ENCODE assay signal across 8 cellular contexts in genomic region chr6:27807415-27808241, GRCh38.
DNase-seq lines count a peak whose midpoint lies in the region; ATAC-seq and TF ChIP-seq lines count a peak whose summit lies in the region.
"Not testable (repeated sequence)": the region's sequence is repeated elsewhere in the genome, so short reads cannot be mapped to it uniquely, and the experiment has no call there.

No MANE protein-coding gene starts in this region.

- H3K27ac Mint-ChIP-seq in naive thymus-derived CD8-positive, alpha-beta T cell, result peak overlapping the region; percentile 97 to 100 (median 99)

- ATAC-seq in naive thymus-derived CD8-positive, alpha-beta T cell, result peak; percentile 75 to 76

- not testable (repeated sequence) for H3K27me3 ChIP-seq in MG63

- not testable (repeated sequence) for H3K9me3 Mint-ChIP-seq in naive thymus-derived CD8-positive, alpha-beta T cell

- DNase-seq in GM03348 (ENCODE audit: low spot score), result peak; percentile 91
- peak; percentile 98 for DNase-seq in MG63
- DNase-seq in SHP77 (lab: John Stamatoyannopoulos, UW), result peak; percentile 92 to 95
- DNase-seq in activated gamma-delta T cell (lab: John Stamatoyannopoulos, UW), result peak; percentile 21
- DNase-seq in fibroblast of pulmonary artery (ENCODE audit: low read depth), result peak; percentile 97
- peak; percentile 26 to 90 (median 79) for DNase-seq in naive thymus-derived CD8-positive, alpha-beta T cell

- TF ChIP-seq CTCF in HEK293 (tag by site-specific recombination; IDR thresholded peaks at IDR 0.05); fibroblast of pulmonary artery (IDR thresholded peaks at IDR 0.05; ENCODE audit: low read length, missing control alignments): not testable (repeated sequence)

- not testable (repeated sequence) for H3K36me3 Mint-ChIP-seq in naive thymus-derived CD8-positive, alpha-beta T cell

- CTCF ChIA-PET in HEK293 (lab: Yijun Ruan, JAX), result interaction anchor here (0.6 to 5.0 kb wide), 7 partner anchors 10 to 650 kb away, joined by 3 to 31 read pairs (median 3); no protein-coding TSS in a partner anchor

- not testable (repeated sequence) for H3K36me3 ChIP-seq in HEK293 (ENCODE audit: control insufficient read depth in 2 of 2, insufficient read depth in 1 of 2, low read length in 2 of 2); MG63

- POLR2A ChIA-PET in HEK293 (lab: Yijun Ruan, JAX), result interaction anchor here (0.6 to 7.5 kb wide), 33 partner anchors 11 to 1704 kb away, joined by 3 to 220 read pairs (median 4); a partner anchor contains a TSS
- POLR2A ChIA-PET in naive thymus-derived CD8-positive, alpha-beta T cell (lab: Charles Lee), result interaction anchor here (0.7 to 9.3 kb wide), 28 partner anchors 9 to 1786 kb away, joined by 3 to 438 read pairs (median 6); a partner anchor contains a TSS

- peak overlapping the region; percentile 70 for H3K27ac ChIP-seq in HEK293 (ENCODE audit: extremely low read depth, low read depth, low read length)
- H3K27ac ChIP-seq in temporal lobe (ENCODE audit: low read depth, low read length), result peak overlapping the region; percentile 38

- H3K4me3 ChIP-seq in HEK293 (ENCODE audit: low read depth, low read length) (peak overlapping the region; percentile 48), MG63 (peak overlapping the region; percentile 71), fibroblast of pulmonary artery (replicated peaks; ENCODE audit: low read depth, low read length) (peak overlapping the region; percentile 46)

- peaks cover 25 to 55% (median 35%) of the 10 kb centered on the region in 4 donors for H3K4me1 Mint-ChIP-seq in naive thymus-derived CD8-positive, alpha-beta T cell

- not testable (repeated sequence) for H3K4me1 ChIP-seq in HEK293 (ENCODE audit: control insufficient read depth, insufficient read depth, low read length)

- not testable (repeated sequence) for H3K9me3 ChIP-seq in HEK293 (ENCODE audit: control insufficient read depth, insufficient read depth, low read depth, low read length); MG63

- not testable (repeated sequence) for H3K27me3 Mint-ChIP-seq in naive thymus-derived CD8-positive, alpha-beta T cell

- peak overlapping the region; percentile 98 to 100 (median 99) for H3K4me3 Mint-ChIP-seq in naive thymus-derived CD8-positive, alpha-beta T cell

TF ChIP-seq in HEK293, 187 proteins besides CTCF, POLR2A, EP300 and RAD21 (continues in another document):
- TF ChIP-seq ZBTB20 (tag by site-specific recombination; IDR thresholded peaks at IDR 0.05) (peak; percentile 50; the same call in 1 of the 2 replicates), ZNF660 (tag by site-specific recombination; IDR thresholded peaks at IDR 0.05) (peak; percentile 74; the same call in 1 of the 2 replicates), ZNF394 (tag by site-specific recombination; IDR thresholded peaks at IDR 0.05; ENCODE audit: borderline replicate concordance) (peak; percentile 74), KLF9 (tag by site-specific recombination; IDR thresholded peaks at IDR 0.05; ENCODE audit: low read depth) (peak; percentile 58), ZBTB26 (tag by site-specific recombination; optimal IDR thresholded peaks at IDR 0.05) (peak; percentile 26), ZNF600 (tag by site-specific recombination; IDR thresholded peaks at IDR 0.05) (peak; percentile 84), ZBTB17 (tag by site-specific recombination; IDR thresholded peaks at IDR 0.05) (peak; percentile 97), PRDM10 (tag by site-specific recombination; IDR thresholded peaks at IDR 0.05) (peak; percentile 82), ZNF366 (tag by site-specific recombination; conservative IDR thresholded peaks at IDR 0.05) (peak; percentile 68), ZNF629 (tag by site-specific recombination; IDR thresholded peaks at IDR 0.05) (peak; percentile 71), ZBTB8A (tag by site-specific recombination; IDR thresholded peaks at IDR 0.05) (peak; percentile 76), ZNF2 (tag by site-specific recombination; IDR thresholded peaks at IDR 0.05) (0 out of 2 replicates have a peak, but pooled peaks have one; percentile 31), ZNF501 (tag by site-specific recombination; IDR thresholded peaks at IDR 0.05) (peak; percentile 8; the same call in 1 of the 2 replicates)
- TF ChIP-seq, protein P1, sequence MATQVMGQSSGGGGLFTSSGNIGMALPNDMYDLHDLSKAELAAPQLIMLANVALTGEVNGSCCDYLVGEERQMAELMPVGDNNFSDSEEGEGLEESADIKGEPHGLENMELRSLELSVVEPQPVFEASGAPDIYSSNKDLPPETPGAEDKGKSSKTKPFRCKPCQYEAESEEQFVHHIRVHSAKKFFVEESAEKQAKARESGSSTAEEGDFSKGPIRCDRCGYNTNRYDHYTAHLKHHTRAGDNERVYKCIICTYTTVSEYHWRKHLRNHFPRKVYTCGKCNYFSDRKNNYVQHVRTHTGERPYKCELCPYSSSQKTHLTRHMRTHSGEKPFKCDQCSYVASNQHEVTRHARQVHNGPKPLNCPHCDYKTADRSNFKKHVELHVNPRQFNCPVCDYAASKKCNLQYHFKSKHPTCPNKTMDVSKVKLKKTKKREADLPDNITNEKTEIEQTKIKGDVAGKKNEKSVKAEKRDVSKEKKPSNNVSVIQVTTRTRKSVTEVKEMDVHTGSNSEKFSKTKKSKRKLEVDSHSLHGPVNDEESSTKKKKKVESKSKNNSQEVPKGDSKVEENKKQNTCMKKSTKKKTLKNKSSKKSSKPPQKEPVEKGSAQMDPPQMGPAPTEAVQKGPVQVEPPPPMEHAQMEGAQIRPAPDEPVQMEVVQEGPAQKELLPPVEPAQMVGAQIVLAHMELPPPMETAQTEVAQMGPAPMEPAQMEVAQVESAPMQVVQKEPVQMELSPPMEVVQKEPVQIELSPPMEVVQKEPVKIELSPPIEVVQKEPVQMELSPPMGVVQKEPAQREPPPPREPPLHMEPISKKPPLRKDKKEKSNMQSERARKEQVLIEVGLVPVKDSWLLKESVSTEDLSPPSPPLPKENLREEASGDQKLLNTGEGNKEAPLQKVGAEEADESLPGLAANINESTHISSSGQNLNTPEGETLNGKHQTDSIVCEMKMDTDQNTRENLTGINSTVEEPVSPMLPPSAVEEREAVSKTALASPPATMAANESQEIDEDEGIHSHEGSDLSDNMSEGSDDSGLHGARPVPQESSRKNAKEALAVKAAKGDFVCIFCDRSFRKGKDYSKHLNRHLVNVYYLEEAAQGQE (tag by site-specific recombination; IDR thresholded peaks at IDR 0.05), result peak; percentile 64
- TF ChIP-seq, protein P2, sequence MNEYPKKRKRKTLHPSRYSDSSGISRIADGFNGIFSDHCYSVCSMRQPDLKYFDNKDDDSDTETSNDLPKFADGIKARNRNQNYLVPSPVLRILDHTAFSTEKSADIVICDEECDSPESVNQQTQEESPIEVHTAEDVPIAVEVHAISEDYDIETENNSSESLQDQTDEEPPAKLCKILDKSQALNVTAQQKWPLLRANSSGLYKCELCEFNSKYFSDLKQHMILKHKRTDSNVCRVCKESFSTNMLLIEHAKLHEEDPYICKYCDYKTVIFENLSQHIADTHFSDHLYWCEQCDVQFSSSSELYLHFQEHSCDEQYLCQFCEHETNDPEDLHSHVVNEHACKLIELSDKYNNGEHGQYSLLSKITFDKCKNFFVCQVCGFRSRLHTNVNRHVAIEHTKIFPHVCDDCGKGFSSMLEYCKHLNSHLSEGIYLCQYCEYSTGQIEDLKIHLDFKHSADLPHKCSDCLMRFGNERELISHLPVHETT (tag by site-specific recombination; IDR thresholded peaks at IDR 0.05), result 0 out of 2 replicates have a peak, but pooled peaks have one; percentile 1

Comparison
In these comparisons a context has a peak if more than half of its experiments do, and no peak if none do; other contexts are left out.
1. Peak in every context shown above with its lines: DNase-seq, ATAC-seq, H3K4me3 ChIP-seq and H3K27ac ChIP-seq.
2. DNase-seq: peak in every context shown above with its lines; median percentile 98 in MG63; 97 in fibroblast of pulmonary artery; 94 in SHP77; 91 in GM03348; 79 in naive thymus-derived CD8-positive, alpha-beta T cell; 21 in activated gamma-delta T cell.